In genomic region chr20:3728354-3728753, GRCh38 we compare ENCODE assay signal across 2 cellular contexts.
TF ChIP-seq lines count a peak whose summit lies in the region.

No MANE protein-coding gene starts in this region.

TF ChIP-seq in A549, 52 proteins besides CTCF, POLR2A, EP300 and RAD21:
- no peak for TF ChIP-seq POLR2AphosphoS2 (conservative IDR thresholded peaks at IDR 0.05; ENCODE audit: low read length)
- TF ChIP-seq MYC (IDR thresholded peaks at IDR 0.05; ENCODE audit: borderline replicate concordance, low read length) = no peak
- TF ChIP-seq HOXB13 (CRISPR knock-in tag; IDR thresholded peaks at IDR 0.05; ENCODE audit: low read depth) = no peak
- TF ChIP-seq PHF8 (IDR thresholded peaks at IDR 0.05; ENCODE audit: borderline replicate concordance, low read depth) = no peak
- no peak for TF ChIP-seq ZFP36 (IDR thresholded peaks at IDR 0.05; ENCODE audit: borderline replicate concordance, partially characterized antibody)
- TF ChIP-seq, protein P1, sequence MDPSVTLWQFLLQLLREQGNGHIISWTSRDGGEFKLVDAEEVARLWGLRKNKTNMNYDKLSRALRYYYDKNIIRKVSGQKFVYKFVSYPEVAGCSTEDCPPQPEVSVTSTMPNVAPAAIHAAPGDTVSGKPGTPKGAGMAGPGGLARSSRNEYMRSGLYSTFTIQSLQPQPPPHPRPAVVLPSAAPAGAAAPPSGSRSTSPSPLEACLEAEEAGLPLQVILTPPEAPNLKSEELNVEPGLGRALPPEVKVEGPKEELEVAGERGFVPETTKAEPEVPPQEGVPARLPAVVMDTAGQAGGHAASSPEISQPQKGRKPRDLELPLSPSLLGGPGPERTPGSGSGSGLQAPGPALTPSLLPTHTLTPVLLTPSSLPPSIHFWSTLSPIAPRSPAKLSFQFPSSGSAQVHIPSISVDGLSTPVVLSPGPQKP (IDR thresholded peaks at IDR 0.05; ENCODE audit: low read depth, low read length) = no peak
- TF ChIP-seq, protein P2, sequence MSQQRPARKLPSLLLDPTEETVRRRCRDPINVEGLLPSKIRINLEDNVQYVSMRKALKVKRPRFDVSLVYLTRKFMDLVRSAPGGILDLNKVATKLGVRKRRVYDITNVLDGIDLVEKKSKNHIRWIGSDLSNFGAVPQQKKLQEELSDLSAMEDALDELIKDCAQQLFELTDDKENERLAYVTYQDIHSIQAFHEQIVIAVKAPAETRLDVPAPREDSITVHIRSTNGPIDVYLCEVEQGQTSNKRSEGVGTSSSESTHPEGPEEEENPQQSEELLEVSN (IDR thresholded peaks at IDR 0.05; ENCODE audit: borderline replicate concordance, low read depth) = no peak
- TF ChIP-seq ESRRA (IDR thresholded peaks at IDR 0.05; ENCODE audit: borderline replicate concordance, low read length) = no peak
- no peak for TF ChIP-seq TFCP2L1 (CRISPR knock-in tag; IDR thresholded peaks at IDR 0.05)
- no peak for TF ChIP-seq RARB (CRISPR knock-in tag; IDR thresholded peaks at IDR 0.05)
- no peak for TF ChIP-seq ZSCAN20 (CRISPR knock-in tag; IDR thresholded peaks at IDR 0.05)
- TF ChIP-seq HOXA7 (CRISPR knock-in tag; IDR thresholded peaks at IDR 0.05) = no peak
- TF ChIP-seq, protein P3, sequence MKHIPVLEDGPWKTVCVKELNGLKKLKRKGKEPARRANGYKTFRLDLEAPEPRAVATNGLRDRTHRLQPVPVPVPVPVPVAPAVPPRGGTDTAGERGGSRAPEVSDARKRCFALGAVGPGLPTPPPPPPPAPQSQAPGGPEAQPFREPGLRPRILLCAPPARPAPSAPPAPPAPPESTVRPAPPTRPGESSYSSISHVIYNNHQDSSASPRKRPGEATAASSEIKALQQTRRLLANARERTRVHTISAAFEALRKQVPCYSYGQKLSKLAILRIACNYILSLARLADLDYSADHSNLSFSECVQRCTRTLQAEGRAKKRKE (CRISPR knock-in tag; IDR thresholded peaks at IDR 0.05; ENCODE audit: low read depth) = no peak
- no peak for TF ChIP-seq MAFK (IDR thresholded peaks at IDR 0.05; ENCODE audit: partially characterized antibody)
- TF ChIP-seq BHLHE40 (IDR thresholded peaks at IDR 0.05; ENCODE audit: low read depth, low read length) = no peak

TF ChIP-seq in HCT116, 20 proteins besides CTCF, POLR2A, EP300 and RAD21:
- TF ChIP-seq MAX (IDR thresholded peaks at IDR 0.05) (no peak), FOSL1 (IDR thresholded peaks at IDR 0.05; ENCODE audit: low read depth) (no peak), ATF3 (IDR thresholded peaks at IDR 0.05) (no peak), EGR1 (IDR thresholded peaks at IDR 0.05; ENCODE audit: low read depth) (no peak), ELF1 (IDR thresholded peaks at IDR 0.05; ENCODE audit: borderline replicate concordance, low read depth) (no peak), SRF (IDR thresholded peaks at IDR 0.05; ENCODE audit: low read depth) (no peak), JUND (IDR thresholded peaks at IDR 0.05) (no peak), SP1 (IDR thresholded peaks at IDR 0.05; ENCODE audit: low read depth) (no peak), CBX3 (IDR thresholded peaks at IDR 0.05; ENCODE audit: low read depth) (no peak), ZNF274 (IDR thresholded peaks at IDR 0.05; ENCODE audit: low read depth, low read length) (no peak), ZFX (IDR thresholded peaks at IDR 0.05) (no peak), EZH2 (IDR thresholded peaks at IDR 0.05) (no peak), YY1 (IDR thresholded peaks at IDR 0.05; ENCODE audit: extremely low read depth, insufficient replicate concordance, low read depth, low read length) (no peak), EZH2phosphoT487 (IDR thresholded peaks at IDR 0.05; ENCODE audit: borderline replicate concordance) (no peak), CEBPB (IDR thresholded peaks at IDR 0.05; ENCODE audit: low read depth) (no peak), SIN3A (IDR thresholded peaks at IDR 0.05; ENCODE audit: low read depth) (no peak), POLR2AphosphoS5 (IDR thresholded peaks at IDR 0.05; ENCODE audit: low read depth, low read length) (no peak)
- TF ChIP-seq, protein P4, sequence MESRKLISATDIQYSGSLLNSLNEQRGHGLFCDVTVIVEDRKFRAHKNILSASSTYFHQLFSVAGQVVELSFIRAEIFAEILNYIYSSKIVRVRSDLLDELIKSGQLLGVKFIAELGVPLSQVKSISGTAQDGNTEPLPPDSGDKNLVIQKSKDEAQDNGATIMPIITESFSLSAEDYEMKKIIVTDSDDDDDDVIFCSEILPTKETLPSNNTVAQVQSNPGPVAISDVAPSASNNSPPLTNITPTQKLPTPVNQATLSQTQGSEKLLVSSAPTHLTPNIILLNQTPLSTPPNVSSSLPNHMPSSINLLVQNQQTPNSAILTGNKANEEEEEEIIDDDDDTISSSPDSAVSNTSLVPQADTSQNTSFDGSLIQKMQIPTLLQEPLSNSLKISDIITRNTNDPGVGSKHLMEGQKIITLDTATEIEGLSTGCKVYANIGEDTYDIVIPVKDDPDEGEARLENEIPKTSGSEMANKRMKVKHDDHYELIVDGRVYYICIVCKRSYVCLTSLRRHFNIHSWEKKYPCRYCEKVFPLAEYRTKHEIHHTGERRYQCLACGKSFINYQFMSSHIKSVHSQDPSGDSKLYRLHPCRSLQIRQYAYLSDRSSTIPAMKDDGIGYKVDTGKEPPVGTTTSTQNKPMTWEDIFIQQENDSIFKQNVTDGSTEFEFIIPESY (IDR thresholded peaks at IDR 0.05; ENCODE audit: extremely low read depth, insufficient replicate concordance, low read length) = no peak
- TF ChIP-seq, protein P5, sequence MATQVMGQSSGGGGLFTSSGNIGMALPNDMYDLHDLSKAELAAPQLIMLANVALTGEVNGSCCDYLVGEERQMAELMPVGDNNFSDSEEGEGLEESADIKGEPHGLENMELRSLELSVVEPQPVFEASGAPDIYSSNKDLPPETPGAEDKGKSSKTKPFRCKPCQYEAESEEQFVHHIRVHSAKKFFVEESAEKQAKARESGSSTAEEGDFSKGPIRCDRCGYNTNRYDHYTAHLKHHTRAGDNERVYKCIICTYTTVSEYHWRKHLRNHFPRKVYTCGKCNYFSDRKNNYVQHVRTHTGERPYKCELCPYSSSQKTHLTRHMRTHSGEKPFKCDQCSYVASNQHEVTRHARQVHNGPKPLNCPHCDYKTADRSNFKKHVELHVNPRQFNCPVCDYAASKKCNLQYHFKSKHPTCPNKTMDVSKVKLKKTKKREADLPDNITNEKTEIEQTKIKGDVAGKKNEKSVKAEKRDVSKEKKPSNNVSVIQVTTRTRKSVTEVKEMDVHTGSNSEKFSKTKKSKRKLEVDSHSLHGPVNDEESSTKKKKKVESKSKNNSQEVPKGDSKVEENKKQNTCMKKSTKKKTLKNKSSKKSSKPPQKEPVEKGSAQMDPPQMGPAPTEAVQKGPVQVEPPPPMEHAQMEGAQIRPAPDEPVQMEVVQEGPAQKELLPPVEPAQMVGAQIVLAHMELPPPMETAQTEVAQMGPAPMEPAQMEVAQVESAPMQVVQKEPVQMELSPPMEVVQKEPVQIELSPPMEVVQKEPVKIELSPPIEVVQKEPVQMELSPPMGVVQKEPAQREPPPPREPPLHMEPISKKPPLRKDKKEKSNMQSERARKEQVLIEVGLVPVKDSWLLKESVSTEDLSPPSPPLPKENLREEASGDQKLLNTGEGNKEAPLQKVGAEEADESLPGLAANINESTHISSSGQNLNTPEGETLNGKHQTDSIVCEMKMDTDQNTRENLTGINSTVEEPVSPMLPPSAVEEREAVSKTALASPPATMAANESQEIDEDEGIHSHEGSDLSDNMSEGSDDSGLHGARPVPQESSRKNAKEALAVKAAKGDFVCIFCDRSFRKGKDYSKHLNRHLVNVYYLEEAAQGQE (IDR thresholded peaks at IDR 0.05; ENCODE audit: low read depth) = no peak
